ENCODE assay signal across 22 cellular contexts in the genomic region with DNA sequence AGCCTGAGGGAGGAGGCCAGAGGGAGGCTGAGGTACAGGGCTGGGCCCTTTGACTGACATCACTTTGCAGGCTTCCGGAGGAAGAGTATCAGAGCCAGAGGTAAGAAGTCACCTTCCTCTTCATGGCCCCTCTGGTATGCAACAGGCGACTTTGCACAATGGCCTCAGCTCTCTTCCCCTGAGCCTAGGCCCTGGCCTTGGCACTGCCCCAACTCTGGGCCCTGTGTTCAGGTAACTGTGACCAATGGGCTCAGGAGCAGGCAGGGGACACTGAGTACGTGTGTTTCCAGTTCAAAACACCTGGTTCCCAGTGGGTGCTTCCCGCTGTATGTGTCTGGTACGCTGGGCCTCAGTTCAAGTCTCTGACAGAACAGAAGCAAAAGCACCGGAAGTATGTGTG. TPM values are rescaled to one million over a fixed set of nuclear protein-coding genes. Genes with fewer than 3 reads are reported as not detected.
DNase-seq lines count a peak whose midpoint lies in the region; ATAC-seq, FAIRE-seq and TF ChIP-seq lines count a peak whose summit lies in the region.
"Had no signal": no experiment of that assay in that cellular context is flagged by ENCODE, and none has a peak within 500 bp of the region (broad histone marks: within the 10 kb centered on the region; RNA-seq: fewer than 3 reads in every experiment).

No MANE protein-coding gene starts in this region.

- H2AFZ ChIP-seq in HepG2 (ENCODE audit: low read length) = no peak overlapping the region

- ATAC-seq in upper lobe of right lung (no peak), HepG2 (no peak)
- ATAC-seq: CD8-positive, alpha-beta T cell had no signal

- H3K27me3 ChIP-seq in upper lobe of right lung = peaks cover 99% of the 10 kb centered on the region
- peaks cover 15 to 95% of the 10 kb centered on the region in 2 experiments; a peak in 4 of 5 replicates for H3K27me3 ChIP-seq in HepG2 (ENCODE audit: control insufficient read depth in 1 of 2, insufficient read depth in 2 of 2, low read length in 2 of 2)

- CTCF ChIA-PET in HepG2 (lab: Yijun Ruan, JAX; ENCODE audit: low intra/inter-chr PET ratio, low total read pairs) = no interaction called here

- peaks cover 42% of the 10 kb centered on the region for H3K4me1 Mint-ChIP-seq in nephron

- no peaks in the 10 kb centered on the region for H3K9me3 Mint-ChIP-seq in nephron
- H3K9me3 Mint-ChIP-seq: CD8-positive, alpha-beta T cell had no signal

- BruUV-seq in HepG2 (replicated peaks; lab: Mats Ljungman, UMichigan) = no TSS peak

- H3K4me1 ChIP-seq in upper lobe of right lung (peaks cover 21% of the 10 kb centered on the region), HepG2 (ENCODE audit: insufficient read depth, low read length) (peaks cover 32% of the 10 kb centered on the region)

- TF ChIP-seq CTCF in nephron (IDR thresholded peaks at IDR 0.05; ENCODE audit: unreplicated experiment in 3 of 3) (no peak), upper lobe of right lung (IDR thresholded peaks at IDR 0.05) (no peak), HepG2 (CRISPR knock-in tag; IDR thresholded peaks at IDR 0.05) (no peak)

- no peak overlapping the region for H3K4me2 ChIP-seq in HepG2 (ENCODE audit: low read depth, low read length)

- H3K9me3 ChIP-seq in upper lobe of right lung = no peaks in the 10 kb centered on the region
- H3K9me3 ChIP-seq in HepG2 (ENCODE audit: low read length) = no peaks in the 10 kb centered on the region

- intact Hi-C loops in upper lobe of right lung (cut with DNase I) = no loop called here
- intact Hi-C loops in HepG2 (cut with micrococcal nuclease; ENCODE audit: unreplicated experiment) = no loop called here

- no peaks in the 10 kb centered on the region for H3K36me3 Mint-ChIP-seq in nephron (ENCODE audit: low read depth)
- H3K36me3 Mint-ChIP-seq: CD8-positive, alpha-beta T cell had no signal

- H3K27ac ChIP-seq in upper lobe of right lung (no peak overlapping the region), HepG2 (ENCODE audit: extremely low read length, insufficient read depth, low read length) (no peak overlapping the region)
- H3K27ac ChIP-seq: 22Rv1 had no signal

- TF ChIP-seq POLR2A in HepG2 (IDR thresholded peaks at IDR 0.05; ENCODE audit: insufficient read depth in 1 of 2, low read depth in 2 of 2, low read length in 2 of 2) = no peak

- H3K36me3 ChIP-seq in upper lobe of right lung (no peaks in the 10 kb centered on the region), HepG2 (replicated peaks in 1 of 2; ENCODE audit: control insufficient read depth in 1 of 2, insufficient read depth in 2 of 2, low read length in 2 of 2) (no peaks in the 10 kb centered on the region)

- peak; percentile 33 for DNase-seq in NK-92 treated with Interleukin-12 subunit alpha and Interleukin-12 subunit beta, amount 100 ng/mL, for 24 hours (lab: John Stamatoyannopoulos, UW)
- no peak for DNase-seq in NK-92 (lab: John Stamatoyannopoulos, UW; ENCODE audit: unreplicated experiment)
- DNase-seq in RCC 7860 (ENCODE audit: low spot score) = peak; percentile 6
- peak; percentile 37 for DNase-seq in upper lobe of right lung
- no peak for DNase-seq in RKO (ENCODE audit: low spot score)
- no peak for DNase-seq in SW 1271 (lab: John Stamatoyannopoulos, UW)
- DNase-seq in HepG2 (ENCODE audit: low spot score) = no peak
- DNase-seq: CD8-positive, alpha-beta T cell; COR-L47; DMS153; DMS79 treated with DMSO at 0.1 percent for 48 hours; EL; GOT3; HCEC 1CT had no signal

- 28% methylated on average over 5 of the region's 6 CpGs for WGBS in HepG2 (ENCODE audit: low lambda C conversion rate)

- H3K4me3 Mint-ChIP-seq in nephron = peak overlapping the region; percentile 13 to 84 (median 26)
- H3K4me3 Mint-ChIP-seq: CD8-positive, alpha-beta T cell had no signal

- H3K9ac ChIP-seq in HepG2 (ENCODE audit: insufficient read depth, low read depth, low read length) = no peak overlapping the region

- H3K79me2 ChIP-seq in HepG2 (ENCODE audit: insufficient read depth, low read length) = no peaks in the 10 kb centered on the region

- no peak overlapping the region for H3K4me3 ChIP-seq in upper lobe of right lung
- no peak overlapping the region for H3K4me3 ChIP-seq in HepG2 (replicated peaks in 1 of 3; ENCODE audit: insufficient read depth in 1 of 3, low read depth in 2 of 3, low read length in 3 of 3)

- no peak for TF ChIP-seq RAD21 in HepG2 (CRISPR knock-in tag; IDR thresholded peaks at IDR 0.05)

- no peak for TF ChIP-seq EP300 in HepG2 (IDR thresholded peaks at IDR 0.05; ENCODE audit: low read depth in 2 of 2, low read length in 2 of 2)
- no peak for TF ChIP-seq EP300 in HepG2 (CRISPR knock-in tag; IDR thresholded peaks at IDR 0.05; ENCODE audit: borderline replicate concordance)

- peaks cover 100% of the 10 kb centered on the region for H3K27me3 Mint-ChIP-seq in nephron (ENCODE audit: low read depth)

- H3K27ac Mint-ChIP-seq in nephron = peak overlapping the region; percentile 79 to 97 (median 91)
- H3K27ac Mint-ChIP-seq: CD14-positive monocyte; CD8-positive, alpha-beta T cell had no signal

- in situ Hi-C loops in HepG2 (cut with HindIII; ENCODE audit: extremely low pct_ligation_motif_present, low pct_unique_long_range_greater_than_20kb) = no loop called here

- H4K20me1 ChIP-seq in HepG2 (ENCODE audit: insufficient read depth, low read length) = peaks cover 2% of the 10 kb centered on the region; the same call in 1 of the 2 replicates

- POLR2A ChIA-PET in HepG2 (lab: Yijun Ruan, JAX) = no interaction called here

- FAIRE-seq in RCC 7860 (lab: Jason Lieb, UNC) = peak; percentile 18
- no peak for FAIRE-seq in HepG2 (lab: Jason Lieb, UNC)
- FAIRE-seq: D721Med, G401.6, GM12892 had no signal

TF ChIP-seq in HepG2, 621 proteins besides CTCF, POLR2A, EP300 and RAD21 (continues in another document):
- no peak for TF ChIP-seq ZNF878 (CRISPR knock-in tag; IDR thresholded peaks at IDR 0.05)
- no peak for TF ChIP-seq SRY (CRISPR knock-in tag; IDR thresholded peaks at IDR 0.05)
- TF ChIP-seq CSRNP1 (CRISPR knock-in tag; IDR thresholded peaks at IDR 0.05) = no peak
- no peak for TF ChIP-seq MYPOP (CRISPR knock-in tag; IDR thresholded peaks at IDR 0.05)
- no peak for TF ChIP-seq ZEB1 (IDR thresholded peaks at IDR 0.05; ENCODE audit: insufficient replicate concordance, low read depth)
- TF ChIP-seq THAP11 (CRISPR knock-in tag; IDR thresholded peaks at IDR 0.05) = no peak

RNA-seq across cellular contexts. Expression of gene PAX2, which starts 12.1 kb away (rescaled TPM):
- not detected for total RNA-seq in upper lobe of right lung
- total RNA-seq in HepG2 (2016; rRNA removed; fragmentation: Illumina TruSeq; extraction: Trizol) = not detected in 2 replicates
- total RNA-seq in HepG2 (2016; cell fraction: cytosol; rRNA removed; fragmentation: Illumina TruSeq; extraction: Trizol; ENCODE audit: low read depth) = not detected in 2 replicates
- not detected in 2 replicates for total RNA-seq in HepG2 (2016; cell fraction: insoluble cytoplasmic fraction; rRNA removed; fragmentation: Illumina TruSeq; extraction: Trizol)
- not detected in 2 replicates for total RNA-seq in HepG2 (2016; cell fraction: membrane; rRNA removed; fragmentation: Illumina TruSeq; extraction: Trizol)
- not detected in 2 replicates for total RNA-seq in HepG2 (2016; cell fraction: nucleus; rRNA removed; fragmentation: Illumina TruSeq; extraction: Trizol)
- not detected in 2 replicates for polyA plus RNA-seq in HepG2 (2011; rRNA removed)
- polyA plus RNA-seq in HepG2 (2011; cell fraction: cytosol; rRNA removed) = not detected in 2 replicates
- polyA plus RNA-seq in HepG2 (2011; cell fraction: nucleus; rRNA removed) = not detected in 2 replicates
- not detected in 2 replicates for polyA plus RNA-seq in HepG2 (2012)
- not detected in 2 replicates for polyA plus RNA-seq in HepG2 (2016; cell fraction: cytosol; fragmentation: Illumina TruSeq; extraction: Trizol; ENCODE audit: low read depth)
- polyA plus RNA-seq in HepG2 (2016; cell fraction: insoluble cytoplasmic fraction; fragmentation: Illumina TruSeq; extraction: Trizol; ENCODE audit: low read depth) = not detected in 2 replicates
- not detected in 2 replicates for polyA plus RNA-seq in HepG2 (2016; cell fraction: membrane; fragmentation: Illumina TruSeq; extraction: Trizol; ENCODE audit: low read depth)
- not detected in 2 replicates for polyA plus RNA-seq in HepG2 (2016; cell fraction: nucleus; fragmentation: Illumina TruSeq; extraction: Trizol; ENCODE audit: insufficient read depth, low read depth)
- polyA minus RNA-seq in HepG2 (2011; rRNA and poly(A)+ RNA removed; ENCODE audit: low replicate concordance) = not detected in 2 replicates
- not detected in 2 replicates for polyA minus RNA-seq in HepG2 (2011; cell fraction: cytosol; rRNA and poly(A)+ RNA removed)
- not detected in 2 replicates for polyA minus RNA-seq in HepG2 (2011; cell fraction: nucleus; rRNA and poly(A)+ RNA removed)
- total RNA-seq: A673; CD8-positive, alpha-beta T cell had no signal
- polyA plus RNA-seq: BJ, CD14-positive monocyte had no signal

Comparison
In these comparisons a context has a peak if more than half of its experiments do, and no peak if none do; other contexts are left out.
1. DNase-seq: peak in NK-92 treated with Interleukin-12 subunit alpha and Interleukin-12 subunit beta, amount 100 ng/mL, for 24 hours (single experiment), RCC 7860 (single experiment) and upper lobe of right lung (single experiment); none in NK-92 (single experiment), RKO (single experiment), SW 1271 (0 of 2) and HepG2 (single experiment).